ENCODE assay signal across 9 cellular contexts in genomic region chr4:72418458-72418857, GRCh38.
A peak's percentile ranks its signal among the peaks of the same experiment; 100 is the strongest.
DNase-seq lines count a peak whose midpoint lies in the region; ATAC-seq lines count a peak whose summit lies in the region.
"Had no signal": no experiment of that assay in that cellular context is flagged by ENCODE, and none has a peak within 500 bp of the region (broad histone marks: within the 10 kb centered on the region; RNA-seq: fewer than 3 reads in every experiment).

No MANE protein-coding gene starts in this region.

- no peaks in the 10 kb centered on the region for H3K9me3 Mint-ChIP-seq in activated naive CD4-positive, alpha-beta T cell treated with anti-CD3 and anti-CD28 coated beads, Interleukin-2, amount 50 U/mL, for 72 hours
- H3K9me3 Mint-ChIP-seq in activated CD4-positive, alpha-beta T cell treated with anti-CD3 and anti-CD28 coated beads, Interleukin-2, amount 10 ng/mL, durations not matched to agents 24 days and 14 days, result no peaks in the 10 kb centered on the region

- no peaks in the 10 kb centered on the region for H3K4me1 Mint-ChIP-seq in activated CD4-positive, alpha-beta T cell treated with anti-CD3 and anti-CD28 coated beads, Interleukin-2, amount 10 ng/mL, durations not matched to agents 24 days and 14 days

- no peak overlapping the region for H3K27ac Mint-ChIP-seq in activated naive CD4-positive, alpha-beta T cell treated with anti-CD3 and anti-CD28 coated beads, Interleukin-2, amount 50 U/mL, for 72 hours
- H3K27ac Mint-ChIP-seq in activated CD4-positive, alpha-beta T cell treated with anti-CD3 and anti-CD28 coated beads, Interleukin-2, amount 10 ng/mL, durations not matched to agents 24 days and 14 days, result no peak overlapping the region

- H3K36me3 Mint-ChIP-seq in activated naive CD4-positive, alpha-beta T cell treated with anti-CD3 and anti-CD28 coated beads, Interleukin-2, amount 50 U/mL, for 72 hours, result no peaks in the 10 kb centered on the region
- no peaks in the 10 kb centered on the region for H3K36me3 Mint-ChIP-seq in activated CD4-positive, alpha-beta T cell treated with anti-CD3 and anti-CD28 coated beads, Interleukin-2, amount 10 ng/mL, durations not matched to agents 24 days and 14 days (ENCODE audit: low read depth)

- intact Hi-C loops in posterior vena cava (cut with DNase I), result no loop called here
- intact Hi-C loops in activated CD4-positive, alpha-beta T cell treated with anti-CD3 and anti-CD28 coated beads, Interleukin-2, amount 10 ng/mL, durations not matched to agents 24 days and 14 days (cut with micrococcal nuclease), result no loop called here

- DNase-seq in HS-27A (ENCODE audit: low read depth) (peak; percentile 51), NCI-H82 treated with DMSO at 0.1 percent for 48 hours (lab: John Stamatoyannopoulos, UW; ENCODE audit: unreplicated experiment) (peak; percentile 27), epidermal melanocyte (ENCODE audit: insufficient read length, low spot score) (peak; percentile 38), pulmonary artery endothelial cell (ENCODE audit: low read depth, low spot score) (peak; percentile 66), posterior vena cava (ENCODE audit: low spot score) (no peak)
- DNase-seq in activated naive CD4-positive, alpha-beta T cell treated with anti-CD3 and anti-CD28 coated beads, Interleukin-2, amount 50 U/mL, for 72 hours (ENCODE audit: low spot score in 2 of 2), result no peak
- DNase-seq in activated T-cell treated with anti-CD3 and anti-CD28 coated beads, Interleukin-2, amount 50 U/mL, for 1 hour, result no peak
- DNase-seq in activated CD4-positive, alpha-beta T cell treated with anti-CD3 and anti-CD28 coated beads, Interleukin-2, amount 10 ng/mL, durations not matched to agents 24 days and 14 days, result no peak

- no peaks in the 10 kb centered on the region for H3K27me3 Mint-ChIP-seq in activated CD4-positive, alpha-beta T cell treated with anti-CD3 and anti-CD28 coated beads, Interleukin-2, amount 10 ng/mL, durations not matched to agents 24 days and 14 days

- ATAC-seq in activated naive CD4-positive, alpha-beta T cell treated with anti-CD3 and anti-CD28 coated beads, Interleukin-2, amount 50 U/mL, for 72 hours, result no peak
- ATAC-seq: left colon had no signal

- H3K4me3 Mint-ChIP-seq in activated CD4-positive, alpha-beta T cell treated with anti-CD3 and anti-CD28 coated beads, Interleukin-2, amount 10 ng/mL, durations not matched to agents 24 days and 14 days, result no peak overlapping the region

Comparison
In these comparisons a context has a peak if more than half of its experiments do, and no peak if none do; other contexts are left out.
1. DNase-seq: peak in HS-27A (single experiment), NCI-H82 treated with DMSO at 0.1 percent for 48 hours (single experiment), epidermal melanocyte (single experiment) and pulmonary artery endothelial cell (single experiment); none in activated naive CD4-positive, alpha-beta T cell treated with anti-CD3 and anti-CD28 coated beads, Interleukin-2, amount 50 U/mL, for 72 hours (0 of 2), activated T-cell treated with anti-CD3 and anti-CD28 coated beads, Interleukin-2, amount 50 U/mL, for 1 hour (single experiment), posterior vena cava (single experiment) and activated CD4-positive, alpha-beta T cell treated with anti-CD3 and anti-CD28 coated beads, Interleukin-2, amount 10 ng/mL, durations not matched to agents 24 days and 14 days (single experiment).